26 cellular contexts compared by ENCODE assay signal in the genomic region with DNA sequence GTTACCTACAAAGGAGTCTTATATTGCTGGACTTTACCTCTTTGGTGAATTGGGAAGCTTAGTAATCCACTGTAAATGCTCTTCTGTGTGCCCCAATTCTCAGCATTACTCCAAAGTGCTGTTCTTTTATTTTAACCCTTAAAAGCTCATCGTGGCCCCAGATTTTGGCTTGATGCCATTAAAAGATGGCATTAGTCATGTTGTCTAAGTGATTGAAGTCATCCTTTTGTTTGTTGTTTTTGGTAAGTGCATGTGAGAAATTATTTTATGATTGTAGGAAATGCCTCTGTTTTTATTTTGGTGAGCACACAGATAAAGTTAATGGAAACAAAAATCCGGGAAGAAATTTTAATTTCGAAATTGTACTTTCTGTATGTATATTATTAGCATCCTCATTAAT.
"Had no signal": no experiment of that assay in that cellular context is flagged by ENCODE, and none has a peak within 500 bp of the region (broad histone marks: within the 10 kb centered on the region; RNA-seq: fewer than 3 reads in every experiment).

No MANE protein-coding gene starts in this region.

- H3K4me3 ChIP-seq: cardiac muscle cell, SJCRH30 had no signal

- H3K27ac ChIP-seq: brain microvascular endothelial cell, cardiac muscle cell, KMS-11, RWPE1, SJCRH30 had no signal

- H3K4me1 ChIP-seq: SJCRH30 had no signal

- H3K9me3 Mint-ChIP-seq: activated B cell treated with CpG ODN at 0.5 μM for 24 hours; activated CD4-positive, alpha-beta memory T cell treated with anti-CD3 and anti-CD28 coated beads for 36 hours; activated CD4-positive, alpha-beta T cell treated with anti-CD3 and anti-CD28 coated beads, Interleukin-2, amount 10 ng/mL, durations not matched to agents 7 days and 5 days; activated naive CD4-positive, alpha-beta T cell treated with anti-CD3 and anti-CD28 coated beads, Interleukin-2, amount 10 ng/mL, durations not matched to agents 7 days and 5 days; activated naive CD8-positive, alpha-beta T cell treated with anti-CD3 and anti-CD28 coated beads for 36 hours; activated T-helper 17 cell treated with anti-CD3 and anti-CD28 coated beads, Interleukin-2, amount 50 U/mL, for 72 hours had no signal

- H3K27ac Mint-ChIP-seq: activated B cell treated with CpG ODN at 0.5 μM for 24 hours; activated CD4-positive, alpha-beta memory T cell treated with anti-CD3 and anti-CD28 coated beads for 36 hours; activated CD4-positive, alpha-beta T cell treated with anti-CD3 and anti-CD28 coated beads, Interleukin-2, amount 10 ng/mL, durations not matched to agents 7 days and 5 days; activated naive CD4-positive, alpha-beta T cell treated with anti-CD3 and anti-CD28 coated beads, Interleukin-2, amount 10 ng/mL, durations not matched to agents 7 days and 5 days; activated naive CD8-positive, alpha-beta T cell treated with anti-CD3 and anti-CD28 coated beads for 36 hours; activated T-helper 17 cell treated with anti-CD3 and anti-CD28 coated beads, Interleukin-2, amount 50 U/mL, for 72 hours; IgD-negative memory B cell had no signal

- H3K36me3 ChIP-seq: brain microvascular endothelial cell, cardiac muscle cell, SJCRH30 had no signal

- H3K4me3 Mint-ChIP-seq: activated B cell treated with CpG ODN at 0.5 μM for 24 hours; activated CD4-positive, alpha-beta memory T cell treated with anti-CD3 and anti-CD28 coated beads for 36 hours; activated CD4-positive, alpha-beta T cell treated with anti-CD3 and anti-CD28 coated beads, Interleukin-2, amount 10 ng/mL, durations not matched to agents 7 days and 5 days; activated naive CD4-positive, alpha-beta T cell treated with anti-CD3 and anti-CD28 coated beads, Interleukin-2, amount 10 ng/mL, durations not matched to agents 7 days and 5 days; activated naive CD8-positive, alpha-beta T cell treated with anti-CD3 and anti-CD28 coated beads for 36 hours; activated T-helper 17 cell treated with anti-CD3 and anti-CD28 coated beads, Interleukin-2, amount 50 U/mL, for 72 hours; IgD-negative memory B cell had no signal

- H3K27me3 ChIP-seq: brain microvascular endothelial cell, cardiac muscle cell, SJCRH30 had no signal

- H3K27me3 Mint-ChIP-seq: activated B cell treated with CpG ODN at 0.5 μM for 24 hours; activated CD4-positive, alpha-beta memory T cell treated with anti-CD3 and anti-CD28 coated beads for 36 hours; activated CD4-positive, alpha-beta T cell treated with anti-CD3 and anti-CD28 coated beads, Interleukin-2, amount 10 ng/mL, durations not matched to agents 7 days and 5 days; activated naive CD4-positive, alpha-beta T cell treated with anti-CD3 and anti-CD28 coated beads, Interleukin-2, amount 10 ng/mL, durations not matched to agents 7 days and 5 days; activated naive CD8-positive, alpha-beta T cell treated with anti-CD3 and anti-CD28 coated beads for 36 hours; activated T-helper 17 cell treated with anti-CD3 and anti-CD28 coated beads, Interleukin-2, amount 50 U/mL, for 72 hours; IgD-negative memory B cell had no signal

- DNase-seq: activated B cell treated with CpG ODN at 0.5 μM for 24 hours; activated CD4-positive, alpha-beta memory T cell treated with anti-CD3 and anti-CD28 coated beads for 36 hours; activated CD4-positive, alpha-beta T cell treated with anti-CD3 and anti-CD28 coated beads, Interleukin-2, amount 10 ng/mL, durations not matched to agents 7 days and 5 days; activated gamma-delta T cell; activated naive CD4-positive, alpha-beta T cell treated with anti-CD3 and anti-CD28 coated beads, Interleukin-2, amount 10 ng/mL, durations not matched to agents 7 days and 5 days; activated naive CD8-positive, alpha-beta T cell treated with anti-CD3 and anti-CD28 coated beads for 36 hours; activated T-cell treated with anti-CD3 and anti-CD28 coated beads for 4 hours; activated T-cell treated with anti-CD3 and anti-CD28 coated beads, Interleukin-2, amount 50 U/mL, for 48 hours; brain microvascular endothelial cell; NCI-H1105 treated with DMSO at 0.1 percent for 48 hours; NCI-H1436 treated with DMSO at 0.1 percent for 48 hours; NCI-H187; NCI-H2081 treated with DMSO at 0.1 percent for 48 hours; NCI-H2227 treated with DMSO at 0.1 percent for 48 hours; NCI-H446 treated with DMSO at 0.1 percent for 48 hours; NCI-H526 treated with DMSO at 0.1 percent for 48 hours; NCI-H82; Right ventricle myocardium superior; SJCRH30; T-helper 2 cell; T1000 had no signal

- H3K4me1 Mint-ChIP-seq: activated CD4-positive, alpha-beta T cell treated with anti-CD3 and anti-CD28 coated beads, Interleukin-2, amount 10 ng/mL, durations not matched to agents 7 days and 5 days; activated naive CD4-positive, alpha-beta T cell treated with anti-CD3 and anti-CD28 coated beads, Interleukin-2, amount 10 ng/mL, durations not matched to agents 7 days and 5 days had no signal

- H3K9me3 ChIP-seq: SJCRH30 had no signal
